16 cellular contexts compared by ENCODE assay signal in the genomic region with DNA sequence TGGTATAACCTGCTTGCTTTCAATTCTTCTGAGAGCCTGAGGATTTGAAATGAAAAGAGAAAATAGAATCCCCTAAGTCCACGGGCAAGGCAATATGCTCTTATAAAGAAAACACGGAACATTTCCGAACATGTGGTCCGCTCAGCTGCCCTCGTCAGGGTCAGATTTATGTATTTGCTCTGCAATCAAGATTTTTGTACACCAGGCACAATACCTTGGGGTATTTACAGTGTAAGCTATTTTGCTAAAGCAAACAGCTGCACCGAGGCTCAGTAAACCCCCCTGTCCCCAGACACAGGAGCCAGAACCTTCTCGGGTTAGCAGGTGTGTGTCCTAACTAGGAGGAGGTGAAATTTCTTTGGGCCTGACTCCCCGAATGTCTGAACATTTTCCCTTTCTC.
"Had no signal": no experiment of that assay in that cellular context is flagged by ENCODE, and none has a peak within 500 bp of the region (broad histone marks: within the 10 kb centered on the region; RNA-seq: fewer than 3 reads in every experiment).

No MANE protein-coding gene starts in this region.

- H3K4me3 ChIP-seq: esophagus squamous epithelium, lung, thoracic aorta had no signal

- H3K27ac ChIP-seq: brain microvascular endothelial cell, esophagus squamous epithelium, foreskin keratinocyte, thoracic aorta, VCaP had no signal

- ATAC-seq: activated CD4-positive, alpha-beta T cell treated with anti-CD3 and anti-CD28 coated beads for 36 hours; foreskin keratinocyte; left colon; naive thymus-derived CD4-positive, alpha-beta T cell had no signal

- H3K36me3 ChIP-seq: brain microvascular endothelial cell, esophagus squamous epithelium, thoracic aorta had no signal

- H3K9me3 ChIP-seq: esophagus squamous epithelium, thoracic aorta had no signal

- DNase-seq: activated CD4-positive, alpha-beta memory T cell treated with anti-CD3 and anti-CD28 coated beads, Interleukin-2, amount 10 ng/mL, durations not matched to agents 7 days and 5 days; activated CD4-positive, alpha-beta T cell treated with anti-CD3 and anti-CD28 coated beads for 36 hours; activated gamma-delta T cell; activated T-cell treated with anti-CD3 and anti-CD28 coated beads, Interleukin-2, amount 50 U/mL, for 48 hours; amygdala; brain microvascular endothelial cell; esophagus squamous epithelium; foreskin keratinocyte; left colon; naive thymus-derived CD4-positive, alpha-beta T cell; stimulated activated CD4-positive, alpha-beta T cell treated with anti-CD3 and anti-CD28 coated beads, Interleukin-4, amount 100 ng/mL, for 1 hour; stimulated activated CD8-positive, alpha-beta memory T cell treated with anti-CD3 and anti-CD28 coated beads, Interleukin-4, amount 100 ng/mL, for 48 hours; T-helper 9 cell had no signal

- H3K27me3 ChIP-seq: brain microvascular endothelial cell, esophagus squamous epithelium had no signal

- H3K4me1 ChIP-seq: foreskin keratinocyte had no signal
